Comparison of ENCODE assay signal across 8 cellular contexts in the genomic region with DNA sequence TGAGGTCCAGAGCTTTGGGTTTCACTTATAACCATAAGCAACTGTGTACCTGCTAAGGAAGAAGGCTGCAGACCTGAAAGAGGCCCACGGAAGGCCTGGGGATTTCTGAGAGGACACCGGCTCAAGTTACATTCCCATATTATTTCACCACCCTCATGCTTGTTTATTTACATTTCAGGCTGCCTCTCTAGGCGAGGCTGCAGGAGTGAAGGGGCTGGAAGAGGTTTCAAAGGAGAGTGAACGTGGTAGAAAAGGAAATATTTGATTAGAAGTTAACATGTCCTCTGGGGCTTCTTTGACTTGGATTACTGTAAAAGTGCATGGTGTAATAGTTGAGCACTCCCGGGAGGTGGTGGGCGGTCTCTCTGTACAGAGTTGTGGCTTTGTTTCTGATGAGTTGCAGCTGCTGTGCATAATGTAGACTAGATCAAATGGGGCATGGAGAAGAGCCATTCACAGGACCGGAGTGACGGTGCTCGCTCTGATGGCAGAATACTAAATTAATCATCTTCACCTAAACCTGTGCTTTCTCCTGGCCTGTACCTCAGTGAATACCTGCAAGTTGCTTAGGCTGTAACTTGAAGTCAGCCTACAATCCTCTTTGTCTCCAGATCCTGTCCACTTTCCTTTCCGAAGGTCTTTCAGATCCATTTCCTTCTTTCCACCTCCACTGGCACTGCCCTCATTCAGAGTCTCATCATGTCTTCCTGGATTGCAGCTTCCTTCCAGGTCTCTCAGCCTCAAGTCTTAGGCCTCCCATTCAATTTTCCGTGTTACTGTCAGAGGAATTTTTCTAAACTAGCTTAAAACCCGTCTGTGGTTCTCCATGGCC. TPM values are rescaled to one million over a fixed set of nuclear protein-coding genes. Genes with fewer than 3 reads are reported as not detected.
DNase-seq lines count a peak whose midpoint lies in the region; ATAC-seq and TF ChIP-seq lines count a peak whose summit lies in the region.

No MANE protein-coding gene starts in this region.

- in situ Hi-C loops in GM13976 (cut with MboI; ENCODE audit: low sequenced_read_pairs, unreplicated experiment), result no loop called here

- ATAC-seq in HG02642 (IDR thresholded peaks at IDR 0.05; ENCODE audit: poor library complexity, unreplicated experiment) (no peak), GM18505 (IDR thresholded peaks at IDR 0.05; ENCODE audit: unreplicated experiment) (no peak)

- no peaks in the 10 kb centered on the region for H3K36me3 Mint-ChIP-seq in chondrocyte (ENCODE audit: low read depth)

- intact Hi-C loops in ovary (cut with DNase I), result loop anchor here in 1 of 4 donors (5.0 kb wide), 1 partner anchor 260 kb away; the partner anchor contains the start of gene NSRP1

- no peak overlapping the region for H3K27ac ChIP-seq in ovary
- H3K27ac ChIP-seq in suprapubic skin, result no peak overlapping the region

- H3K27me3 Mint-ChIP-seq in chondrocyte (ENCODE audit: low read depth), result peaks cover 5% of the 10 kb centered on the region

- peaks cover 42% of the 10 kb centered on the region for H3K4me1 Mint-ChIP-seq in chondrocyte (ENCODE audit: low read depth)

- H3K36me3 ChIP-seq in ovary, result no peaks in the 10 kb centered on the region
- no peaks in the 10 kb centered on the region for H3K36me3 ChIP-seq in suprapubic skin

- peak overlapping the region; percentile 88 for H3K27ac Mint-ChIP-seq in chondrocyte (ENCODE audit: unreplicated experiment)

- 35 to 41% (median 36%) methylated on average over 12 of the region's 12 CpGs for WGBS in ovary, 3 donors
- WGBS in suprapubic skin, result 72% methylated on average over 12 of the region's 12 CpGs

- H3K9me3 ChIP-seq in ovary, result no peaks in the 10 kb centered on the region
- no peaks in the 10 kb centered on the region for H3K9me3 ChIP-seq in suprapubic skin

- H3K4me3 ChIP-seq in ovary, result no peak overlapping the region
- no peak overlapping the region for H3K4me3 ChIP-seq in suprapubic skin

- peak overlapping the region; percentile 28 for H3K4me3 Mint-ChIP-seq in chondrocyte (ENCODE audit: unreplicated experiment)

- no peaks in the 10 kb centered on the region for H3K27me3 ChIP-seq in ovary
- no peaks in the 10 kb centered on the region for H3K27me3 ChIP-seq in suprapubic skin

- DNase-seq in AG08396 (ENCODE audit: low spot score) (peak; percentile 37), GM13976 (ENCODE audit: low spot score) (peak; percentile 40), NCI-H774 (lab: John Stamatoyannopoulos, UW) (peak; percentile 70), chondrocyte (ENCODE audit: low spot score) (no peak), ovary (peak; percentile 29 to 52 (median 36)), suprapubic skin (ENCODE audit: low spot score in 2 of 2) (no peak)

- TF ChIP-seq EP300 in ovary (IDR thresholded peaks at IDR 0.05) (no peak), suprapubic skin (IDR thresholded peaks at IDR 0.05) (no peak)

- TF ChIP-seq POLR2A in ovary (IDR thresholded peaks at IDR 0.05), result no peak
- no peak for TF ChIP-seq POLR2A in suprapubic skin (IDR thresholded peaks at IDR 0.05)
- TF ChIP-seq POLR2A in GM18505 (IDR thresholded peaks at IDR 0.05; ENCODE audit: borderline replicate concordance, extremely low read depth, insufficient read depth, insufficient read length), result no peak

- no peaks in the 10 kb centered on the region for H3K9me3 Mint-ChIP-seq in chondrocyte (ENCODE audit: low read depth)

- H3K4me1 ChIP-seq in ovary (ENCODE audit: insufficient read depth) (peaks cover 4% of the 10 kb centered on the region), suprapubic skin (peaks cover 33% of the 10 kb centered on the region)

- no peak for TF ChIP-seq CTCF in GM13976 (IDR thresholded peaks at IDR 0.05; ENCODE audit: borderline replicate concordance, control extremely low read depth, extremely low read depth, insufficient read depth, missing control alignments)
- no peak for TF ChIP-seq CTCF in chondrocyte (IDR thresholded peaks at IDR 0.05)
- no peak for TF ChIP-seq CTCF in ovary (IDR thresholded peaks at IDR 0.05)
- TF ChIP-seq CTCF in suprapubic skin (IDR thresholded peaks at IDR 0.05), result no peak

RNA-seq across cellular contexts. Expression of gene CPD, which starts 1.9 kb away (rescaled TPM):
- total RNA-seq in chondrocyte (76.6 to 96.6 TPM (median 78.1 TPM) in 3 replicates), ovary (10 to 100 TPM; 24.4 to 53.8 (median 30.8) TPM), suprapubic skin (10 to 100 TPM; 38.9 to 60.5 (median 49.4) TPM)
- 10 to 100 TPM in 1 of 2 donors, 1 to 10 TPM in 1; 8.6 to 18.9 TPM for polyA plus RNA-seq in ovary

RNA-seq across cellular contexts. Expression of gene TMIGD1, which starts 43.0 kb away (rescaled TPM):
- total RNA-seq in chondrocyte (not detected in 3 replicates), ovary (under 1 TPM in 1 of 7 donors, not detected in 6; 0.36 TPM), suprapubic skin (under 1 TPM in 1 of 4 donors, not detected in 3; 0.45 TPM)
- polyA plus RNA-seq in ovary, result not detected

Comparison
In these comparisons a context has a peak if more than half of its experiments do, and no peak if none do; other contexts are left out.
1. DNase-seq: peak in AG08396 (single experiment), GM13976 (single experiment), NCI-H774 (single experiment) and ovary (5 of 5); none in chondrocyte (single experiment) and suprapubic skin (0 of 2).